Comparison of ENCODE assay signal across 11 cellular contexts in the genomic region with DNA sequence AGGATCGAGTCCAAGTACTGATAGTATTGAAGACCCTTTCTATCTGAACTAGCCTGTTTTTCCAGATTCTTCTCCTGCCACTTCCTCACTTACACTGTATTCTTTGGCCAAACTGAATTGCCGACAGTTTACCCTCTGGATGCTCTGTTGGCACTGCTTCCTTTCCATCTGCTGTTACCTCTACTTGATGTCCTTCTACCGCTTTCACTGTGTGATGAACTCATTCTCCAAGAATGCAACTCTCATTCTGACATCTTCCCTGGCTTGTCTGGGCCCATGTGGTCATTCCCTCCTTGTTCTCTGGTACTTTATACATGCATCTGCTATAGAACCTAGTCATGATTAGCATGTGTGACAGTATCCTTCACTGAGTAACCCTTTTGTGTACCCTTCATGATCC. TPM values are rescaled to one million over a fixed set of nuclear protein-coding genes. Genes with fewer than 3 reads are reported as not detected.
DNase-seq lines count a peak whose midpoint lies in the region; ATAC-seq and TF ChIP-seq lines count a peak whose summit lies in the region.
"Had no signal": no experiment of that assay in that cellular context is flagged by ENCODE, and none has a peak within 500 bp of the region (broad histone marks: within the 10 kb centered on the region; RNA-seq: fewer than 3 reads in every experiment).

No MANE protein-coding gene starts in this region.

- BruUV-seq in MCF 10A (replicated peaks; lab: Mats Ljungman, UMichigan) = no TSS peak

- no peaks in the 10 kb centered on the region for H3K27me3 Mint-ChIP-seq in MCF 10A (ENCODE audit: insufficient read depth, unreplicated experiment)
- no peaks in the 10 kb centered on the region for H3K27me3 Mint-ChIP-seq in stimulated activated naive CD8-positive, alpha-beta T cell treated with anti-CD3 and anti-CD28 coated beads, Interleukin-15, Interleukin-2, amounts not matched to agents 100 ng/mL and 50 ng/mL, for 24 hours

- ATAC-seq in foreskin keratinocyte = peak; percentile 94

- H3K27ac ChIP-seq in breast epithelium = no peak overlapping the region
- no peak overlapping the region for H3K27ac ChIP-seq in foreskin keratinocyte
- no peak overlapping the region for H3K27ac ChIP-seq in spleen

- H3K27ac Mint-ChIP-seq in MCF 10A (ENCODE audit: low read depth, unreplicated experiment) = peak overlapping the region; percentile 1
- peak overlapping the region; percentile 64 for H3K27ac Mint-ChIP-seq in stimulated activated naive CD8-positive, alpha-beta T cell treated with anti-CD3 and anti-CD28 coated beads, Interleukin-15, Interleukin-2, amounts not matched to agents 100 ng/mL and 50 ng/mL, for 24 hours

- H3K27me3 ChIP-seq in breast epithelium (no peaks in the 10 kb centered on the region), foreskin keratinocyte (no peaks in the 10 kb centered on the region), spleen (replicated peaks in 1 of 7) (no peaks in the 10 kb centered on the region)

- peaks cover 61% of the 10 kb centered on the region for H3K36me3 Mint-ChIP-seq in MCF 10A (ENCODE audit: insufficient read depth, unreplicated experiment)
- H3K36me3 Mint-ChIP-seq in stimulated activated naive CD8-positive, alpha-beta T cell treated with anti-CD3 and anti-CD28 coated beads, Interleukin-15, Interleukin-2, amounts not matched to agents 100 ng/mL and 50 ng/mL, for 24 hours (ENCODE audit: low read depth) = peaks cover 48% of the 10 kb centered on the region

- H3K9me3 ChIP-seq in breast epithelium (no peaks in the 10 kb centered on the region), spleen (no peaks in the 10 kb centered on the region)

- intact Hi-C loops in MCF 10A (cut with micrococcal nuclease) = no loop called here
- intact Hi-C loops in breast epithelium (cut with DNase I; ENCODE audit: low total_unique reads) = no loop called here
- intact Hi-C loops in spleen (cut with DNase I; ENCODE audit: low total_unique reads) = no loop called here

- TF ChIP-seq POLR2A in breast epithelium (IDR thresholded peaks at IDR 0.05) (no peak), spleen (IDR thresholded peaks at IDR 0.05) (no peak)

- TF ChIP-seq CTCF in MCF 10A (IDR thresholded peaks at IDR 0.05; ENCODE audit: unreplicated experiment) = no peak
- TF ChIP-seq CTCF in breast epithelium (IDR thresholded peaks at IDR 0.05) = no peak
- TF ChIP-seq CTCF in foreskin keratinocyte (conservative IDR thresholded peaks at IDR 0.05) = no peak
- no peak for TF ChIP-seq CTCF in spleen (IDR thresholded peaks at IDR 0.05 in 8 of 11, conservative IDR thresholded peaks at IDR 0.05 in 3 of 11)

- H3K4me3 Mint-ChIP-seq in MCF 10A (ENCODE audit: unreplicated experiment) = no peak overlapping the region
- H3K4me3 Mint-ChIP-seq in stimulated activated naive CD8-positive, alpha-beta T cell treated with anti-CD3 and anti-CD28 coated beads, Interleukin-15, Interleukin-2, amounts not matched to agents 100 ng/mL and 50 ng/mL, for 24 hours = peak overlapping the region; percentile 2
- H3K4me3 Mint-ChIP-seq: nephron had no signal

- peaks cover 21% of the 10 kb centered on the region for H3K4me1 Mint-ChIP-seq in MCF 10A (ENCODE audit: insufficient read depth, unreplicated experiment)
- peaks cover 56% of the 10 kb centered on the region for H3K4me1 Mint-ChIP-seq in stimulated activated naive CD8-positive, alpha-beta T cell treated with anti-CD3 and anti-CD28 coated beads, Interleukin-15, Interleukin-2, amounts not matched to agents 100 ng/mL and 50 ng/mL, for 24 hours (ENCODE audit: low read depth)

- CTCF ChIA-PET in MCF 10A (lab: Yijun Ruan, JAX) = interaction anchor here (0.6 to 31.0 kb wide), 10 partner anchors 8 to 856 kb away, joined by 3 to 782 read pairs (median 5); a partner anchor contains a TSS

- H3K4me3 ChIP-seq in breast epithelium (no peak overlapping the region), spleen (no peak overlapping the region)

- peak; percentile 39 for DNase-seq in MCF 10A (ENCODE audit: unreplicated experiment)
- no peak for DNase-seq in breast epithelium (ENCODE audit: low spot score in 2 of 2)
- peak; percentile 25 for DNase-seq in SW480 (ENCODE audit: low spot score)
- peak; percentile 93 to 95 for DNase-seq in foreskin keratinocyte
- no peak for DNase-seq in UCSD-AML1 (lab: John Stamatoyannopoulos, UW; ENCODE audit: unreplicated experiment)
- DNase-seq in NCI-H748 treated with DMSO at 0.1 percent for 48 hours (lab: John Stamatoyannopoulos, UW) = no peak
- no peak for DNase-seq in spleen
- DNase-seq: activated CD8-positive, alpha-beta memory T cell treated with anti-CD3 and anti-CD28 coated beads for 24 hours; effector CD8-positive, alpha-beta T cell had no signal

- no peaks in the 10 kb centered on the region for H3K4me1 ChIP-seq in breast epithelium
- peaks cover 21% of the 10 kb centered on the region for H3K4me1 ChIP-seq in foreskin keratinocyte
- H3K4me1 ChIP-seq in spleen = peaks cover 0 to 21% (median 5%) of the 10 kb centered on the region in 6 donors

- no peaks in the 10 kb centered on the region for H3K36me3 ChIP-seq in breast epithelium
- H3K36me3 ChIP-seq in spleen = peaks cover 0 to 98% (median 44%) of the 10 kb centered on the region in 6 donors

- WGBS in spleen, 5 donors = 81 to 91% (median 85%) methylated on average over 3 of the region's 3 CpGs

- no peaks in the 10 kb centered on the region for H3K9me3 Mint-ChIP-seq in MCF 10A (ENCODE audit: unreplicated experiment)
- H3K9me3 Mint-ChIP-seq in stimulated activated naive CD8-positive, alpha-beta T cell treated with anti-CD3 and anti-CD28 coated beads, Interleukin-15, Interleukin-2, amounts not matched to agents 100 ng/mL and 50 ng/mL, for 24 hours = no peaks in the 10 kb centered on the region
- H3K9me3 Mint-ChIP-seq: nephron had no signal

- POLR2A ChIA-PET in MCF 10A (lab: Yijun Ruan, JAX) = interaction anchor here (1.4 to 6.8 kb wide), 4 partner anchors 16 to 171 kb away, joined by 3 to 38 read pairs (median 9); a partner anchor contains a TSS

RNA-seq across cellular contexts. Expression of a gene that starts 16.3 kb away (rescaled TPM):
- 42.6 and 53.0 TPM in 2 replicates for total RNA-seq in MCF 10A (2022)
- total RNA-seq in breast epithelium = 10 to 100 TPM; 21.4 to 33.8 (median 31.3) TPM
- total RNA-seq in foreskin keratinocyte = 17.5 and 18.8 TPM in 2 replicates
- 7.3 and 8.5 TPM in 2 replicates for polyA plus RNA-seq in foreskin keratinocyte
- total RNA-seq in spleen = 10 to 100 TPM; 26.9 to 42.0 (median 35.5) TPM
- 10 to 100 TPM in 1 of 3 donors, 1 to 10 TPM in 2; 7.1 to 11.1 (median 7.9) TPM for polyA plus RNA-seq in spleen

RNA-seq across cellular contexts. Expression of a gene that starts 16.5 kb away (rescaled TPM):
- 17.1 and 18.3 TPM in 2 replicates for total RNA-seq in MCF 10A (2022)
- total RNA-seq in breast epithelium = 10 to 100 TPM; 10.2 to 20.2 (median 16.7) TPM
- total RNA-seq in foreskin keratinocyte = 25.8 and 28.5 TPM in 2 replicates
- 14.5 and 16.0 TPM in 2 replicates for polyA plus RNA-seq in foreskin keratinocyte
- total RNA-seq in spleen = 10 to 100 TPM; 17.7 to 25.2 (median 21.3) TPM
- polyA plus RNA-seq in spleen = 1 to 10 TPM; 5.9 to 8.6 (median 6.5) TPM

Comparison
In these comparisons a context has a peak if more than half of its experiments do, and no peak if none do; other contexts are left out.
1. DNase-seq: peak in MCF 10A (single experiment), SW480 (single experiment) and foreskin keratinocyte (2 of 2); none in breast epithelium (0 of 2), UCSD-AML1 (single experiment), NCI-H748 treated with DMSO at 0.1 percent for 48 hours (single experiment) and spleen (single experiment).